Comparison of ENCODE assay signal across 8 cellular contexts in the genomic region with DNA sequence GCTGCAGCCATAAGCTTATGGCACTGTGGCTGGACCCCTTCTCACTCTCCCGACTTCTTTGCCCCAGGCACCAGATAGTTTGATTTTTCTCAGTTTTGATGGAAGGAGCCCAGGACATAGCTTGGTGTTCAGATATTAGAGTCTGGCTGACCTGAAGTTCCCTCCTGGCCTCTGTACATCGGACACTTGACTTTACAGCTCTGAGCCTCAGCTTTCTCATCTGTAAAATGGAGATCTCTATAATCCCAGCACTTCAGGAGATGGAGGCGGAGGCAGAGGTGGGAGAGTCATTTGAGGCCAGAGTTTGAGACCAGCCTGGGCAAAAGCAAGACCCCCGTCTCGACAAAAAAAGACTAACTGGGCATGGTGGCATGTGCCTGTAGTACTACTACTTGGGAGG. TPM values are rescaled to one million over a fixed set of nuclear protein-coding genes. Genes with fewer than 3 reads are reported as not detected.
DNase-seq lines count a peak whose midpoint lies in the region; ATAC-seq and TF ChIP-seq lines count a peak whose summit lies in the region.

No MANE protein-coding gene starts in this region.

- TSS peak; percentile 53 for BruUV-seq in MCF 10A (replicated peaks; lab: Mats Ljungman, UMichigan)

- H3K4me1 ChIP-seq in left ventricle myocardium inferior (peaks cover 27% of the 10 kb centered on the region), mesodermal cell (ENCODE audit: control insufficient read depth, insufficient read depth, low read length, poor library complexity, severe bottlenecking) (peaks cover 2% of the 10 kb centered on the region)

- POLR2A ChIA-PET in MCF 10A (lab: Yijun Ruan, JAX), result interaction anchor here (1.1 kb wide), 1 partner anchor 25 kb away, joined by 3 read pairs; no protein-coding TSS in a partner anchor

- peaks cover 4% of the 10 kb centered on the region for H3K4me1 Mint-ChIP-seq in MCF 10A (ENCODE audit: insufficient read depth, unreplicated experiment)

- intact Hi-C loops in left ventricle myocardium inferior (cut with micrococcal nuclease) (no loop called here), left ventricle myocardium superior (cut with micrococcal nuclease) (no loop called here), MCF 10A (cut with micrococcal nuclease) (no loop called here)

- TF ChIP-seq CTCF in left ventricle myocardium inferior (IDR thresholded peaks at IDR 0.05; ENCODE audit: borderline replicate concordance) (no peak), MCF 10A (IDR thresholded peaks at IDR 0.05; ENCODE audit: unreplicated experiment) (no peak)

- no peaks in the 10 kb centered on the region for H3K27me3 Mint-ChIP-seq in MCF 10A (ENCODE audit: insufficient read depth, unreplicated experiment)

- no peak overlapping the region for H3K27ac ChIP-seq in left ventricle myocardium inferior (replicated peaks)
- H3K27ac ChIP-seq in mesodermal cell (ENCODE audit: low read depth, low read length, severe bottlenecking), result no peak overlapping the region

- CTCF ChIA-PET in MCF 10A (lab: Yijun Ruan, JAX), result interaction anchor here (0.6 to 0.7 kb wide), 5 partner anchors 11 to 209 kb away, joined by 3 read pairs; no protein-coding TSS in a partner anchor

- peak overlapping the region; percentile 84 for H3K27ac Mint-ChIP-seq in MCF 10A (ENCODE audit: low read depth, unreplicated experiment)

- H3K36me3 ChIP-seq in left ventricle myocardium inferior (peaks cover 24% of the 10 kb centered on the region), mesodermal cell (ENCODE audit: control insufficient read depth, insufficient read depth, low read length) (peaks cover 6% of the 10 kb centered on the region)

- H3K27me3 ChIP-seq in left ventricle myocardium inferior (ENCODE audit: low read depth), result no peaks in the 10 kb centered on the region

- H3K36me3 Mint-ChIP-seq in MCF 10A (ENCODE audit: insufficient read depth, unreplicated experiment), result peaks cover 29% of the 10 kb centered on the region

- H3K4me3 Mint-ChIP-seq in MCF 10A (ENCODE audit: unreplicated experiment), result peak overlapping the region; percentile 84

- ATAC-seq in left ventricle myocardium superior, result no peak

- no peaks in the 10 kb centered on the region for H3K9me3 Mint-ChIP-seq in MCF 10A (ENCODE audit: unreplicated experiment)

- H3K4me3 ChIP-seq in left ventricle myocardium inferior (peak overlapping the region; percentile 96), mesodermal cell (ENCODE audit: extremely low read depth, insufficient read depth, low read length, poor library complexity, severe bottlenecking) (peak overlapping the region; percentile 66)

- 91 to 100% methylated on average over 3 of the region's 5 CpGs for WGBS in mesodermal cell (ENCODE audit: insufficient coverage in 2 of 2), 2 experiments

- no peak for DNase-seq in left ventricle myocardium inferior
- no peak for DNase-seq in left ventricle myocardium superior
- no peak for DNase-seq in MCF 10A (ENCODE audit: unreplicated experiment)
- DNase-seq in GF-D8 (lab: John Stamatoyannopoulos, UW), result no peak
- DNase-seq in epidermal melanocyte (ENCODE audit: insufficient read length, low spot score), result no peak
- DNase-seq in NCI-H1105 treated with DMSO at 0.1 percent for 48 hours (lab: John Stamatoyannopoulos, UW), result no peak
- no peak for DNase-seq in stimulated activated CD4-positive, alpha-beta T cell treated with anti-CD3 and anti-CD28 coated beads, Interleukin-4, amount 100 ng/mL, for 24 hours

- H3K9me3 ChIP-seq in left ventricle myocardium inferior (replicated peaks), result no peaks in the 10 kb centered on the region
- H3K9me3 ChIP-seq in mesodermal cell (ENCODE audit: control insufficient read depth, low read length), result no peaks in the 10 kb centered on the region

RNA-seq across cellular contexts. Expression of a gene that starts 0.9 kb away (rescaled TPM):
- total RNA-seq in left ventricle myocardium inferior (20.1 TPM), left ventricle myocardium superior (19.6 TPM), MCF 10A (2022) (36.7 and 37.1 TPM in 2 replicates)
- polyA plus RNA-seq in mesodermal cell (2013, experiment 1 of 2), result 23.7 TPM
- polyA plus RNA-seq in mesodermal cell (2013, experiment 2 of 2), result 18.6 TPM

RNA-seq across cellular contexts. Expression of a gene that starts 1.0 kb away (rescaled TPM):
- total RNA-seq in left ventricle myocardium inferior, result 0.82 TPM
- 0.72 TPM for total RNA-seq in left ventricle myocardium superior
- total RNA-seq in MCF 10A (2022), result 0.75 and 1.8 TPM in 2 replicates
- polyA plus RNA-seq in mesodermal cell (2013, experiment 1 of 2), result 1.9 TPM
- polyA plus RNA-seq in mesodermal cell (2013, experiment 2 of 2), result 1.7 TPM

RNA-seq across cellular contexts. Expression of a gene that starts 30.0 kb away (rescaled TPM):
- total RNA-seq in left ventricle myocardium inferior (1.3 TPM), left ventricle myocardium superior (0.69 TPM), MCF 10A (2022) (not detected in 2 replicates)
- polyA plus RNA-seq in mesodermal cell (2013, experiment 1 of 2), result 3.8 TPM
- polyA plus RNA-seq in mesodermal cell (2013, experiment 2 of 2), result 2.2 TPM

RNA-seq across cellular contexts. Expression of a gene that starts 31.3 kb away (rescaled TPM):
- total RNA-seq in left ventricle myocardium inferior, result 1.9 TPM
- 2.0 TPM for total RNA-seq in left ventricle myocardium superior
- 0.25 and 0.51 TPM in 2 replicates for total RNA-seq in MCF 10A (2022)
- 1.2 TPM for polyA plus RNA-seq in mesodermal cell (2013, experiment 1 of 2)
- 2.5 TPM for polyA plus RNA-seq in mesodermal cell (2013, experiment 2 of 2)

RNA-seq across cellular contexts. Expression of a gene that starts 45.4 kb away (rescaled TPM):
- 17.0 TPM for total RNA-seq in left ventricle myocardium inferior
- 18.2 TPM for total RNA-seq in left ventricle myocardium superior
- 17.6 and 19.3 TPM in 2 replicates for total RNA-seq in MCF 10A (2022)
- polyA plus RNA-seq in mesodermal cell (2013, experiment 1 of 2), result 49.4 TPM
- polyA plus RNA-seq in mesodermal cell (2013, experiment 2 of 2), result 40.8 TPM
